ENCODE assay signal across 15 cellular contexts in genomic region chr19:1232652-1233360, GRCh38. TPM values are rescaled to one million over a fixed set of nuclear protein-coding genes. Genes with fewer than 3 reads are reported as not detected.
DNase-seq lines count a peak whose midpoint lies in the region; ATAC-seq, FAIRE-seq and TF ChIP-seq lines count a peak whose summit lies in the region.
"Had no signal": no experiment of that assay in that cellular context is flagged by ENCODE, and none has a peak within 500 bp of the region (broad histone marks: within the 10 kb centered on the region; RNA-seq: fewer than 3 reads in every experiment).

No MANE protein-coding gene starts in this region.

- peak; percentile 15 for ATAC-seq in left ventricle myocardium superior
- ATAC-seq in HG02870 (IDR thresholded peaks at IDR 0.05; ENCODE audit: unreplicated experiment), result no peak
- ATAC-seq: effector memory CD8-positive, alpha-beta T cell had no signal

- H3K4me1 ChIP-seq in ascending aorta (peaks cover 0 to 13% of the 10 kb centered on the region in 2 donors), small intestine (ENCODE audit: control insufficient read depth in 2 of 2, insufficient read depth in 1 of 2, low read depth in 1 of 2, low read length in 1 of 2) (no peaks in the 10 kb centered on the region)

- 17 to 51% (median 22%) methylated on average over 27 to 28 of the region's 28 CpGs for WGBS in small intestine, 3 donors

- FAIRE-seq in H54 (lab: Jason Lieb, UNC), result peak; percentile 30
- no peak for FAIRE-seq in small intestine (lab: Jason Lieb, UNC)
- FAIRE-seq: D721Med, GM18507 had no signal

- intact Hi-C loops in ascending aorta (cut with DNase I) (no loop called here), left ventricle myocardium superior (cut with micrococcal nuclease) (no loop called here)

- H3K4me3 ChIP-seq in ascending aorta, result no peak overlapping the region
- H3K4me3 ChIP-seq in small intestine (ENCODE audit: low read depth in 1 of 2, low read length in 2 of 2), result no peak overlapping the region
- H3K4me3 ChIP-seq: PC-9 had no signal

- H3K9me3 ChIP-seq in ascending aorta (no peaks in the 10 kb centered on the region), small intestine (ENCODE audit: control insufficient read depth, low read depth) (no peaks in the 10 kb centered on the region)

- no peak for TF ChIP-seq POLR2A in H54 (IDR thresholded peaks at IDR 0.05; ENCODE audit: low read depth, low read length)

- no peaks in the 10 kb centered on the region for H3K27me3 ChIP-seq in ascending aorta
- H3K27me3 ChIP-seq in small intestine (ENCODE audit: control insufficient read depth in 2 of 2, insufficient read depth in 2 of 2, low read length in 2 of 2), result peaks cover 5 to 6% of the 10 kb centered on the region in 2 donors

- DNase-seq in H54 (ENCODE audit: insufficient read length, low spot score) (no peak), ascending aorta (ENCODE audit: low spot score in 2 of 2) (no peak), left ventricle myocardium superior (peak; percentile 66), small intestine (peak; percentile 55), GM20000 (ENCODE audit: low spot score) (no peak), NCI-H510A (lab: John Stamatoyannopoulos, UW) (no peak), NCI-H1092 treated with DMSO at 0.1 percent for 48 hours (lab: John Stamatoyannopoulos, UW) (no peak)
- DNase-seq: effector memory CD8-positive, alpha-beta T cell; kidney glomerular epithelial cell; NCI-H1048; PC-9 had no signal

- no peak for TF ChIP-seq CTCF in ascending aorta (IDR thresholded peaks at IDR 0.05)
- TF ChIP-seq CTCF in GM20000 (IDR thresholded peaks at IDR 0.05; ENCODE audit: extremely low read depth, missing control alignments), result no peak

- H3K27ac ChIP-seq in ascending aorta, result peak overlapping the region; percentile 22 to 65
- no peak overlapping the region for H3K27ac ChIP-seq in small intestine (ENCODE audit: low read depth in 1 of 2, low read length in 1 of 2)
- H3K27ac ChIP-seq: PC-9, VCaP had no signal

- peaks cover 4 to 5% of the 10 kb centered on the region in 2 donors for H3K36me3 ChIP-seq in ascending aorta
- H3K36me3 ChIP-seq in small intestine (ENCODE audit: control insufficient read depth in 2 of 2, insufficient read depth in 2 of 2, low read length in 2 of 2), result peaks cover under 1 to 2% of the 10 kb centered on the region in 2 donors

RNA-seq across cellular contexts. Expression of gene CBARP, which starts 5.0 kb away (rescaled TPM):
- 1.9 TPM for total RNA-seq in ascending aorta
- total RNA-seq in left ventricle myocardium superior, result 1.2 TPM
- under 1 TPM in 1 of 3 donors, not detected in 2; 0.30 TPM for polyA plus RNA-seq in small intestine

RNA-seq across cellular contexts. Expression of gene ATP5F1D, which starts 8.7 kb away (rescaled TPM):
- total RNA-seq in ascending aorta (232 TPM), left ventricle myocardium superior (686 TPM)
- polyA plus RNA-seq in small intestine, result 100 to 1,000 TPM; 310 to 823 (median 675) TPM

RNA-seq across cellular contexts. Expression of gene MIDN, which starts 15.6 kb away (rescaled TPM):
- total RNA-seq in ascending aorta (307 TPM), left ventricle myocardium superior (59.7 TPM)
- polyA plus RNA-seq in small intestine, result 10 to 100 TPM; 28.1 to 35.4 (median 30.6) TPM

RNA-seq across cellular contexts. Expression of gene STK11, which starts 27.2 kb away (rescaled TPM):
- total RNA-seq in ascending aorta, result 104 TPM
- total RNA-seq in left ventricle myocardium superior, result 66.2 TPM
- polyA plus RNA-seq in small intestine, result 10 to 100 TPM; 65.8 to 86.2 (median 66.9) TPM

RNA-seq across cellular contexts. Expression of gene CIRBP, which starts 36.3 kb away (rescaled TPM):
- total RNA-seq in ascending aorta, result 442 TPM
- total RNA-seq in left ventricle myocardium superior, result 248 TPM
- polyA plus RNA-seq in small intestine, result 100 to 1,000 TPM; 250 to 377 (median 368) TPM

Comparison
In these comparisons a context has a peak if more than half of its experiments do, and no peak if none do; other contexts are left out.
1. DNase-seq: peak in left ventricle myocardium superior (single experiment) and small intestine (single experiment); none in H54 (single experiment), ascending aorta (0 of 2), GM20000 (single experiment), NCI-H510A (single experiment) and NCI-H1092 treated with DMSO at 0.1 percent for 48 hours (single experiment).
2. H3K27ac ChIP-seq: peak in ascending aorta (2 of 2); none in small intestine (0 of 2).